6 cellular contexts compared by ENCODE assay signal in genomic region chr13:110782185-110782584, GRCh38.
"Had no signal": no experiment of that assay in that cellular context is flagged by ENCODE, and none has a peak within 500 bp of the region (broad histone marks: within the 10 kb centered on the region; RNA-seq: fewer than 3 reads in every experiment).

No MANE protein-coding gene starts in this region.

- H3K4me3 ChIP-seq: GM12878 had no signal

- ATAC-seq: GM12878 had no signal

- FAIRE-seq: G401.6, GM12878, GM12891, GM18507 had no signal

- DNase-seq: GDM1, GF-D8 had no signal
